In genomic region chr17:75524269-75524970, GRCh38 we compare ENCODE assay signal across 8 cellular contexts. TPM values are rescaled to one million over a fixed set of nuclear protein-coding genes. Genes with fewer than 3 reads are reported as not detected.
DNase-seq lines count a peak whose midpoint lies in the region; ATAC-seq and TF ChIP-seq lines count a peak whose summit lies in the region.

No MANE protein-coding gene starts in this region.

- DNase-seq in H7 = no peak
- no peak for DNase-seq in WTC11 (ENCODE audit: low spot score)
- no peak for DNase-seq in right atrium auricular region (ENCODE audit: low spot score)
- DNase-seq in retinal pigment epithelial cell (ENCODE audit: low read depth) = no peak
- no peak for DNase-seq in hippocampal formation (lab: John Stamatoyannopoulos, UW)
- DNase-seq in activated gamma-delta T cell (lab: John Stamatoyannopoulos, UW) = no peak
- no peak for DNase-seq in NCI-H345 treated with DMSO at 0.1 percent for 48 hours (lab: John Stamatoyannopoulos, UW; ENCODE audit: unreplicated experiment)
- DNase-seq in NOMO-1 (lab: John Stamatoyannopoulos, UW; ENCODE audit: unreplicated experiment in 2 of 2) = no peak

- CTCF ChIA-PET in WTC11 (lab: Charles Lee) = interaction anchor here (0.6 to 3.9 kb wide), 16 partner anchors 8 to 284 kb away, joined by 3 to 65 read pairs (median 4); partner anchors contain the start of genes SMIM5 and TSEN54

- H3K9me3 Mint-ChIP-seq in WTC11 = no peaks in the 10 kb centered on the region

- H3K9me3 ChIP-seq in right atrium auricular region = no peaks in the 10 kb centered on the region

- H3K27ac ChIP-seq in right atrium auricular region = peak overlapping the region; percentile 55 to 70

- POLR2A ChIA-PET in WTC11 (lab: Charles Lee) = interaction anchor here (0.5 to 1.6 kb wide), 3 partner anchors 8 to 1367 kb away, joined by 3 to 9 read pairs (median 5); partner anchors contain the start of gene TSEN54

- H3K4me1 ChIP-seq in right atrium auricular region = peaks cover 0 to 18% of the 10 kb centered on the region in 2 donors

- H3K4me1 Mint-ChIP-seq in WTC11 = peaks cover 17% of the 10 kb centered on the region

- peak overlapping the region; percentile 67 for H3K4me3 ChIP-seq in H7 (ENCODE audit: insufficient read depth, low read depth, low read length)
- H3K4me3 ChIP-seq in right atrium auricular region = peak overlapping the region; percentile 51 to 74
- H3K4me3 ChIP-seq in retinal pigment epithelial cell (ENCODE audit: low read length) = peak overlapping the region; percentile 58

- peaks cover 14% of the 10 kb centered on the region for H3K36me3 Mint-ChIP-seq in WTC11

- peak overlapping the region; percentile 67 for H3K4me3 Mint-ChIP-seq in WTC11

- ATAC-seq in WTC11 = no peak

- H3K27ac Mint-ChIP-seq in WTC11 = peak overlapping the region; percentile 80

- peaks cover 12% of the 10 kb centered on the region for H3K36me3 ChIP-seq in H7 (replicated peaks; ENCODE audit: control insufficient read depth, insufficient read depth, low read length)
- peaks cover 10% of the 10 kb centered on the region for H3K36me3 ChIP-seq in right atrium auricular region

- TF ChIP-seq CTCF in WTC11 (IDR thresholded peaks at IDR 0.05) (no peak), right atrium auricular region (IDR thresholded peaks at IDR 0.05) (no peak), retinal pigment epithelial cell (conservative IDR thresholded peaks at IDR 0.05; ENCODE audit: low read depth, low read length) (no peak)

- H3K27me3 Mint-ChIP-seq in WTC11 (ENCODE audit: low read depth) = 0 out of 2 replicates have a peak, but pooled peaks cover 3% of the 10 kb centered on the region

- H3K27me3 ChIP-seq in H7 (ENCODE audit: control insufficient read depth, insufficient read depth, low read length) = peaks cover 7% of the 10 kb centered on the region; the same call in 1 of the 2 replicates
- no peaks in the 10 kb centered on the region for H3K27me3 ChIP-seq in right atrium auricular region

TF ChIP-seq in WTC11, 78 proteins besides CTCF, POLR2A, EP300 and RAD21:
- no peak for TF ChIP-seq RORB (CRISPR knock-in tag; IDR thresholded peaks at IDR 0.05)
- TF ChIP-seq ZSCAN18 (CRISPR knock-in tag; IDR thresholded peaks at IDR 0.05) = no peak
- TF ChIP-seq E2F5 (CRISPR knock-in tag; IDR thresholded peaks at IDR 0.05) = no peak
- TF ChIP-seq ZNF281 (CRISPR knock-in tag; IDR thresholded peaks at IDR 0.05) = no peak

RNA-seq across cellular contexts. Expression of gene LLGL2, which starts 1.1 kb away (rescaled TPM):
- 41.5 and 49.2 TPM in 2 replicates for total RNA-seq in H7 (2014; rRNA removed; shearing (Covaris generic))
- total RNA-seq in WTC11 (2021) (94.3 to 103 TPM (median 97.0 TPM) in 3 replicates), right atrium auricular region (1 to 10 TPM; 4.1 to 8.5 TPM)

RNA-seq across cellular contexts. Expression of gene TSEN54, which starts 8.1 kb away (rescaled TPM):
- total RNA-seq in H7 (2014; rRNA removed; shearing (Covaris generic)) = 45.2 and 49.4 TPM in 2 replicates
- total RNA-seq in WTC11 (2021) (47.8 to 53.4 TPM (median 51.5 TPM) in 3 replicates), right atrium auricular region (10 to 100 TPM in 1 of 2 donors, 1 to 10 TPM in 1; 9.6 to 13.8 TPM)

RNA-seq across cellular contexts. Expression of gene CASKIN2, which starts 9.1 kb away (rescaled TPM):
- 11.8 and 13.1 TPM in 2 replicates for total RNA-seq in H7 (2014; rRNA removed; shearing (Covaris generic))
- total RNA-seq in WTC11 (2021) (31.3 to 32.2 TPM (median 31.9 TPM) in 3 replicates), right atrium auricular region (10 to 100 TPM; 18.3 to 28.7 TPM)
